In genomic region chr14:80403036-80403435, GRCh38 we compare ENCODE assay signal across 20 cellular contexts.
"Had no signal": no experiment of that assay in that cellular context is flagged by ENCODE, and none has a peak within 500 bp of the region (broad histone marks: within the 10 kb centered on the region; RNA-seq: fewer than 3 reads in every experiment).

No MANE protein-coding gene starts in this region.

- H3K27me3 Mint-ChIP-seq: naive B cell; stimulated activated naive B cell treated with anti-CD40 and anti-IgM and Interleukin-4, amounts not matched to agents 10 μg/mL and 1 μg/mL and 100 μg/mL, for 72 hours; stimulated activated naive CD8-positive, alpha-beta T cell treated with anti-CD3 and anti-CD28 coated beads, Interleukin-15, amount 100 ng/mL, for 72 hours had no signal

- H3K4me1 Mint-ChIP-seq: immature natural killer cell; naive B cell; nephron; stimulated activated naive B cell treated with anti-CD40 and anti-IgM and Interleukin-4, amounts not matched to agents 10 μg/mL and 1 μg/mL and 100 μg/mL, for 72 hours; stimulated activated naive CD8-positive, alpha-beta T cell treated with anti-CD3 and anti-CD28 coated beads, Interleukin-15, amount 100 ng/mL, for 72 hours had no signal

- H3K9ac ChIP-seq: parathyroid adenoma had no signal

- H3K9me3 ChIP-seq: prostate gland, right lobe of liver, testis had no signal

- ATAC-seq: gastroesophageal sphincter; right lobe of liver; stimulated activated naive B cell treated with anti-CD40 and anti-IgM and Interleukin-4, amounts not matched to agents 10 μg/mL and 1 μg/mL and 100 μg/mL, for 72 hours; stimulated activated naive CD8-positive, alpha-beta T cell treated with anti-CD3 and anti-CD28 coated beads, Interleukin-15, amount 100 ng/mL, for 72 hours had no signal

- H3K36me3 ChIP-seq: esophagus squamous epithelium, gastroesophageal sphincter, prostate gland, right lobe of liver had no signal

- H3K27ac Mint-ChIP-seq: naive B cell; nephron; stimulated activated naive B cell treated with anti-CD40 and anti-IgM and Interleukin-4, amounts not matched to agents 10 μg/mL and 1 μg/mL and 100 μg/mL, for 72 hours had no signal

- H3K4me3 Mint-ChIP-seq: immature natural killer cell; naive B cell; nephron; stimulated activated naive B cell treated with anti-CD40 and anti-IgM and Interleukin-4, amounts not matched to agents 10 μg/mL and 1 μg/mL and 100 μg/mL, for 72 hours; stimulated activated naive CD8-positive, alpha-beta T cell treated with anti-CD3 and anti-CD28 coated beads, Interleukin-15, amount 100 ng/mL, for 72 hours had no signal

- H3K4me1 ChIP-seq: gastroesophageal sphincter, parathyroid adenoma, prostate gland, right lobe of liver, testis had no signal

- H3K36me3 Mint-ChIP-seq: immature natural killer cell; naive B cell; stimulated activated naive B cell treated with anti-CD40 and anti-IgM and Interleukin-4, amounts not matched to agents 10 μg/mL and 1 μg/mL and 100 μg/mL, for 72 hours had no signal

- H3K27me3 ChIP-seq: esophagus squamous epithelium, gastroesophageal sphincter, right lobe of liver, testis had no signal

- H3K27ac ChIP-seq: coronary artery, gastroesophageal sphincter, parathyroid adenoma, prostate gland, right lobe of liver, testis had no signal

- DNase-seq: effector CD4-positive, alpha-beta T cell; esophagus squamous epithelium; foreskin fibroblast; immature natural killer cell; mesendoderm; naive B cell; occipital lobe; retina; right lobe of liver; stimulated activated CD4-positive, alpha-beta T cell treated with anti-CD3 and anti-CD28 coated beads, Interleukin-2, amount 100 ng/mL, for 24 hours; stimulated activated CD4-positive, alpha-beta T cell treated with anti-CD3 and anti-CD28 coated beads, Interleukin-4, amount 100 ng/mL, for 4 hours; stimulated activated naive B cell treated with anti-CD40 and anti-IgM and Interleukin-4, amounts not matched to agents 10 μg/mL and 1 μg/mL and 100 μg/mL, for 72 hours; stimulated activated naive CD8-positive, alpha-beta T cell treated with anti-CD3 and anti-CD28 coated beads, Interleukin-15, amount 100 ng/mL, for 72 hours; testis; trophoblast cell had no signal

- H3K4me3 ChIP-seq: coronary artery, esophagus squamous epithelium, gastroesophageal sphincter, prostate gland, right lobe of liver, testis had no signal
